ENCODE assay signal across 28 cellular contexts in genomic region chr14:91018465-91018864, GRCh38.
"Had no signal": no experiment of that assay in that cellular context is flagged by ENCODE, and none has a peak within 500 bp of the region (broad histone marks: within the 10 kb centered on the region; RNA-seq: fewer than 3 reads in every experiment).

No MANE protein-coding gene starts in this region.

- FAIRE-seq: islet of Langerhans, kidney had no signal

- H3K9me3 ChIP-seq: left lung, lower lobe of right lung, neutrophil, right atrium auricular region, right lobe of liver, stomach, testis, thyroid gland, transverse colon, upper lobe of left lung, vagina had no signal

- H3K27ac ChIP-seq: left lung, lower lobe of right lung, neural progenitor cell, neutrophil, right atrium auricular region, right lobe of liver, stomach, testis, thyroid gland, transverse colon, upper lobe of left lung, vagina had no signal

- DNase-seq: hypothalamus; immature natural killer cell; kidney; left colon; left lung; lower lobe of right lung; mesenchymal stem cell; naive B cell; natural killer cell; nephron progenitor cell; occipital lobe; right lobe of liver; stimulated activated CD4-positive, alpha-beta T cell treated with anti-CD3 and anti-CD28 coated beads, Interleukin-12 subunit alpha, Interleukin-12 subunit beta, amount 100 ng/mL, for 4 hours; stimulated activated CD4-positive, alpha-beta T cell treated with anti-CD3 and anti-CD28 coated beads, Interleukin-15, amount 100 ng/mL, for 24 hours; stimulated activated CD4-positive, alpha-beta T cell treated with anti-CD3 and anti-CD28 coated beads, Interleukin-2, amount 100 ng/mL, for 24 hours; stimulated activated CD4-positive, alpha-beta T cell treated with anti-CD3 and anti-CD28 coated beads, Interleukin-4, amount 100 ng/mL, for 1 hour; stimulated activated naive CD4-positive, alpha-beta T cell; stomach; testis; thyroid gland; transverse colon; upper lobe of left lung had no signal

- H3K27ac Mint-ChIP-seq: natural killer cell, nephron progenitor cell, neural progenitor cell, progenitor cell of endocrine pancreas had no signal

- H3K4me1 Mint-ChIP-seq: nephron progenitor cell, neural progenitor cell had no signal

- H3K4me1 ChIP-seq: neural progenitor cell, right lobe of liver, testis, thyroid gland had no signal

- ATAC-seq: left lung, lower lobe of right lung, natural killer cell, right lobe of liver had no signal

- H3K27me3 Mint-ChIP-seq: naive B cell, progenitor cell of endocrine pancreas had no signal

- H3K36me3 ChIP-seq: left lung, lower lobe of right lung, neural progenitor cell, right atrium auricular region, right lobe of liver, stomach, thyroid gland, transverse colon, upper lobe of left lung, vagina had no signal

- H3K9me3 Mint-ChIP-seq: immature natural killer cell, naive B cell, natural killer cell, nephron progenitor cell, neural progenitor cell had no signal

- H3K27me3 ChIP-seq: left lung, neural progenitor cell, neutrophil, right atrium auricular region, right lobe of liver, stomach, testis, thyroid gland, transverse colon, upper lobe of left lung, vagina had no signal

- H3K4me3 ChIP-seq: left lung, lower lobe of right lung, neural progenitor cell, right atrium auricular region, right lobe of liver, stomach, testis, thyroid gland, transverse colon, upper lobe of left lung, vagina had no signal

- H3K4me3 Mint-ChIP-seq: immature natural killer cell, naive B cell, natural killer cell, nephron progenitor cell, neural progenitor cell had no signal

- H3K36me3 Mint-ChIP-seq: immature natural killer cell, natural killer cell, neural progenitor cell had no signal
